ENCODE assay signal across 8 cellular contexts in the genomic region with DNA sequence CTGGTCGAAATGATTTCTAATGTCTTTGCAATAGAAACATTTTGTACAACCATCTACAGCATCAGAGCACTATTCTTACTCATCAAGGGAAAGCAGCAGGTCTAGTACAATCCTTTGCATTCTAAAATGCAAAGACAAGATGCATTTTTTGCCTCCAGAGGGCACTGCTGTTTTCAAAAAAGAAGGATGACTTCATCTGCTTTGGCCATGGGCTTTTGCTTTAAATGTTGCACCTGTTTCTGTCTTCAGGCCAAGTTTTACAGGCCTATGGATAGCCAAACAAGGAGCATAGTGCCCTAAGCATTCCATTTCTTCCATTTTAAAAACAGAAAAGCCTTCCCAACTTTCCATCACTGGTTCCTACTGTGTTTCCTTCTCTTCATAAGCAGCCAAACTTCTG. TPM values are rescaled to one million over a fixed set of nuclear protein-coding genes. Genes with fewer than 3 reads are reported as not detected.
A peak's percentile ranks its signal among the peaks of the same experiment; 100 is the strongest.
DNase-seq lines count a peak whose midpoint lies in the region; ATAC-seq and TF ChIP-seq lines count a peak whose summit lies in the region.

No MANE protein-coding gene starts in this region.

- peaks cover 48% of the 10 kb centered on the region for H3K36me3 Mint-ChIP-seq in effector memory CD8-positive, alpha-beta T cell (ENCODE audit: insufficient read depth)

- H3K9me2 ChIP-seq in neural cell (ENCODE audit: insufficient read depth, low read length): no peaks in the 10 kb centered on the region

- H3K4me3 ChIP-seq in H7 (ENCODE audit: insufficient read depth, low read depth, low read length) (no peak overlapping the region), neural cell (ENCODE audit: low read length) (no peak overlapping the region)

- H3K27me3 Mint-ChIP-seq in effector memory CD8-positive, alpha-beta T cell: no peaks in the 10 kb centered on the region

- peak; percentile 74 for TF ChIP-seq RAD21 in neural cell (conservative IDR thresholded peaks at IDR 0.05)

- H3K36me3 ChIP-seq in H7 (replicated peaks; ENCODE audit: control insufficient read depth, insufficient read depth, low read length): no peaks in the 10 kb centered on the region
- no peaks in the 10 kb centered on the region for H3K36me3 ChIP-seq in neural cell (ENCODE audit: insufficient read depth, low read length)

- H4K20me1 ChIP-seq in neural cell (ENCODE audit: insufficient read depth): no peaks in the 10 kb centered on the region

- no peak overlapping the region for H3K4me3 Mint-ChIP-seq in effector memory CD8-positive, alpha-beta T cell

- no peaks in the 10 kb centered on the region for H3F3A ChIP-seq in neural cell (ENCODE audit: insufficient read depth, low read length, poor library complexity, severe bottlenecking)

- peak; percentile 71 for TF ChIP-seq CTCF in neural cell (IDR thresholded peaks at IDR 0.05; ENCODE audit: poor library complexity, severe bottlenecking)

- H3K27me3 ChIP-seq in H7 (ENCODE audit: control insufficient read depth, insufficient read depth, low read length) (peaks cover 9% of the 10 kb centered on the region; the same call in 1 of the 2 replicates), neural cell (ENCODE audit: insufficient read depth, low read depth, low read length) (peaks cover 16% of the 10 kb centered on the region)

- H3K27ac Mint-ChIP-seq in effector memory CD8-positive, alpha-beta T cell: peak overlapping the region in 1 of 2 donors; percentile 86

- TF ChIP-seq EP300 in neural cell (conservative IDR thresholded peaks at IDR 0.05; ENCODE audit: poor library complexity, severe bottlenecking): no peak

- H3K9me3 ChIP-seq in neural cell (ENCODE audit: low read length): no peaks in the 10 kb centered on the region

- no peak overlapping the region for H2AFZ ChIP-seq in neural cell (ENCODE audit: low read depth, low read length)

- no peak overlapping the region for H3K27ac ChIP-seq in neural cell (ENCODE audit: low read length)

- H3K79me2 ChIP-seq in neural cell (replicated peaks; ENCODE audit: insufficient read depth, low read length): no peaks in the 10 kb centered on the region

- H3K4me2 ChIP-seq in neural cell (ENCODE audit: low read length): no peak overlapping the region

- H3K4me1 Mint-ChIP-seq in effector memory CD8-positive, alpha-beta T cell (ENCODE audit: low read depth in 2 of 2): peaks cover 37 to 47% of the 10 kb centered on the region in 2 donors

- peak; percentile 49 for DNase-seq in D341Med (ENCODE audit: low spot score)
- peak; percentile 40 for DNase-seq in H7
- peak; percentile 49 for DNase-seq in NCI-H2171 treated with DMSO at 0.1 percent for 48 hours (lab: John Stamatoyannopoulos, UW)
- peak; percentile 51 to 72 for DNase-seq in activated CD4-positive, alpha-beta T cell treated with anti-CD3 and anti-CD28 coated beads for 4 hours
- DNase-seq in effector memory CD8-positive, alpha-beta T cell: peak; percentile 66 to 69 (median 68)

- H3K9ac ChIP-seq in neural cell (ENCODE audit: low read length): no peak overlapping the region

- ATAC-seq in effector memory CD8-positive, alpha-beta T cell (replicated peaks): peak; percentile 27
- ATAC-seq in GM21390 (IDR thresholded peaks at IDR 0.05; ENCODE audit: unreplicated experiment): no peak
- ATAC-seq in HG02588 (IDR thresholded peaks at IDR 0.05; ENCODE audit: unreplicated experiment): no peak

- H3K9me3 Mint-ChIP-seq in effector memory CD8-positive, alpha-beta T cell: no peaks in the 10 kb centered on the region

TF ChIP-seq in neural cell, 6 proteins besides CTCF, POLR2A, EP300 and RAD21:
- TF ChIP-seq, protein P1, sequence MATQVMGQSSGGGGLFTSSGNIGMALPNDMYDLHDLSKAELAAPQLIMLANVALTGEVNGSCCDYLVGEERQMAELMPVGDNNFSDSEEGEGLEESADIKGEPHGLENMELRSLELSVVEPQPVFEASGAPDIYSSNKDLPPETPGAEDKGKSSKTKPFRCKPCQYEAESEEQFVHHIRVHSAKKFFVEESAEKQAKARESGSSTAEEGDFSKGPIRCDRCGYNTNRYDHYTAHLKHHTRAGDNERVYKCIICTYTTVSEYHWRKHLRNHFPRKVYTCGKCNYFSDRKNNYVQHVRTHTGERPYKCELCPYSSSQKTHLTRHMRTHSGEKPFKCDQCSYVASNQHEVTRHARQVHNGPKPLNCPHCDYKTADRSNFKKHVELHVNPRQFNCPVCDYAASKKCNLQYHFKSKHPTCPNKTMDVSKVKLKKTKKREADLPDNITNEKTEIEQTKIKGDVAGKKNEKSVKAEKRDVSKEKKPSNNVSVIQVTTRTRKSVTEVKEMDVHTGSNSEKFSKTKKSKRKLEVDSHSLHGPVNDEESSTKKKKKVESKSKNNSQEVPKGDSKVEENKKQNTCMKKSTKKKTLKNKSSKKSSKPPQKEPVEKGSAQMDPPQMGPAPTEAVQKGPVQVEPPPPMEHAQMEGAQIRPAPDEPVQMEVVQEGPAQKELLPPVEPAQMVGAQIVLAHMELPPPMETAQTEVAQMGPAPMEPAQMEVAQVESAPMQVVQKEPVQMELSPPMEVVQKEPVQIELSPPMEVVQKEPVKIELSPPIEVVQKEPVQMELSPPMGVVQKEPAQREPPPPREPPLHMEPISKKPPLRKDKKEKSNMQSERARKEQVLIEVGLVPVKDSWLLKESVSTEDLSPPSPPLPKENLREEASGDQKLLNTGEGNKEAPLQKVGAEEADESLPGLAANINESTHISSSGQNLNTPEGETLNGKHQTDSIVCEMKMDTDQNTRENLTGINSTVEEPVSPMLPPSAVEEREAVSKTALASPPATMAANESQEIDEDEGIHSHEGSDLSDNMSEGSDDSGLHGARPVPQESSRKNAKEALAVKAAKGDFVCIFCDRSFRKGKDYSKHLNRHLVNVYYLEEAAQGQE (IDR thresholded peaks at IDR 0.05; ENCODE audit: borderline replicate concordance): no peak
- TF ChIP-seq EZH2 (IDR thresholded peaks at IDR 0.05; ENCODE audit: borderline replicate concordance, insufficient read depth, low read length, poor library complexity, severe bottlenecking) (no peak), SMC3 (conservative IDR thresholded peaks at IDR 0.05; ENCODE audit: poor library complexity) (peak; percentile 78), POLR2AphosphoS5 (IDR thresholded peaks at IDR 0.05) (no peak), MXI1 (conservative IDR thresholded peaks at IDR 0.05; ENCODE audit: poor library complexity, severe bottlenecking) (no peak)

RNA-seq across cellular contexts. Expression of gene PARP9, which starts 3.4 kb away (rescaled TPM):
- total RNA-seq in H7 (2014; rRNA removed; shearing (Covaris generic)): 1.1 TPM in 2 replicates
- polyA plus RNA-seq in neural cell: not detected in 2 replicates
- not detected in 2 replicates for polyA minus RNA-seq in neural cell

RNA-seq across cellular contexts. Expression of gene DTX3L, which starts 3.5 kb away (rescaled TPM):
- total RNA-seq in H7 (2014; rRNA removed; shearing (Covaris generic)): 1.9 and 2.0 TPM in 2 replicates
- not detected in 2 replicates for polyA plus RNA-seq in neural cell
- not detected in 2 replicates for polyA minus RNA-seq in neural cell

RNA-seq across cellular contexts. Expression of gene PARP15, which starts 16.8 kb away (rescaled TPM):
- not detected in 2 replicates for total RNA-seq in H7 (2014; rRNA removed; shearing (Covaris generic))
- polyA plus RNA-seq in neural cell: not detected in 2 replicates
- polyA minus RNA-seq in neural cell: not detected in 2 replicates

RNA-seq across cellular contexts. Expression of gene KPNA1, which starts 45.9 kb away (rescaled TPM):
- total RNA-seq in H7 (2014; rRNA removed; shearing (Covaris generic)): 20.4 and 34.1 TPM in 2 replicates
- 28.5 and 35.8 TPM in 2 replicates for polyA plus RNA-seq in neural cell
- polyA minus RNA-seq in neural cell: 58.4 and 77.6 TPM in 2 replicates
